In the genomic region with DNA sequence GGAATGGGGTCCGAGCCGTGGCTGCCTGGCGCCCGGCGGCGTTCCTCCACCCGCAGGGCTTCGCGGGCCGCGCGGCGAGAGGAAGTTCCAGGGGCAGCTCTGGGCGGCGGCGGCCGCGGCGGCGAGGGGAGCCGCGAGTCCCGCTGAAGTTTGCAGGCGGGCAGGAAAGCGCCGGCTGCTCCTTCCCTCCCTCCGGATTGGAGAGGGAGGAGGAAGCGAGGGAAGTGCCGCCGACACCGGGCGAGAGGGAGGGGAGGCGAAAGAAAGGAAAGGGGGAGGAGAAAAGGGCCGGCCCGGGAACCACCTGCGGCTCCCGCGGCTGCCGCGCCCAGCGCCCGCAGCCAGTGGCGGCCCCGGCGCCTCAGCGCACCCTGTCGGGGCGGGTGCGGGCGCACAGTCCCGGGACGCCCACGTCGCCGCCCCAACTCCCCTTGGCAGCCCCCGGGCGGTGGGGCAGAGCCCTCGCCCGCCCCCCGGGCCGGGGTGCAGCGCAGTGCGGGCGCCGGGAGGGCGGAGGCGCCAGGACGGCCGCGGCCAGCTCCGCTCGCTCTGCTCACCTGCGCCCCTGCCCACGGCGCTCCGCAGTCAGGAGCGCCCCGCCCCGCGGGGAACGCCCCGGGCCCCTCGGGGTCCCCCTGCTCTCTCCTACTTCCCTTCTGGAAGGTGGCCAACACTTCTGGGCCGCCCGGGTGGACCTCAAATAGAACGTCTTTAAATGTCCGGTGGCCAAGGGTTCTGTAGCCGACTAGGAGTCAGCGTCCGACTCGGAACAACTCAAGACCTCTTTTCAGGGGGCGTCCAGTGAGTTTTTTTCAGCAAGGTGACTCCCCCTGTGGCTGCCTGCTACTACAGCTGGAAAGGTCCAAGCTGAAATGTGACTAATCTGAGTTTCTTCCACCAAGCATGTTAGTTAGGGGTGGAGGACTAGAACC, we compare ENCODE assay signal across 1 cellular context.
TF ChIP-seq lines count a peak whose summit lies in the region.

No MANE protein-coding gene starts in this region.

TF ChIP-seq in WTC11, 78 proteins besides CTCF, POLR2A, EP300 and RAD21 (continued from another document):
- TF ChIP-seq, protein P1, sequence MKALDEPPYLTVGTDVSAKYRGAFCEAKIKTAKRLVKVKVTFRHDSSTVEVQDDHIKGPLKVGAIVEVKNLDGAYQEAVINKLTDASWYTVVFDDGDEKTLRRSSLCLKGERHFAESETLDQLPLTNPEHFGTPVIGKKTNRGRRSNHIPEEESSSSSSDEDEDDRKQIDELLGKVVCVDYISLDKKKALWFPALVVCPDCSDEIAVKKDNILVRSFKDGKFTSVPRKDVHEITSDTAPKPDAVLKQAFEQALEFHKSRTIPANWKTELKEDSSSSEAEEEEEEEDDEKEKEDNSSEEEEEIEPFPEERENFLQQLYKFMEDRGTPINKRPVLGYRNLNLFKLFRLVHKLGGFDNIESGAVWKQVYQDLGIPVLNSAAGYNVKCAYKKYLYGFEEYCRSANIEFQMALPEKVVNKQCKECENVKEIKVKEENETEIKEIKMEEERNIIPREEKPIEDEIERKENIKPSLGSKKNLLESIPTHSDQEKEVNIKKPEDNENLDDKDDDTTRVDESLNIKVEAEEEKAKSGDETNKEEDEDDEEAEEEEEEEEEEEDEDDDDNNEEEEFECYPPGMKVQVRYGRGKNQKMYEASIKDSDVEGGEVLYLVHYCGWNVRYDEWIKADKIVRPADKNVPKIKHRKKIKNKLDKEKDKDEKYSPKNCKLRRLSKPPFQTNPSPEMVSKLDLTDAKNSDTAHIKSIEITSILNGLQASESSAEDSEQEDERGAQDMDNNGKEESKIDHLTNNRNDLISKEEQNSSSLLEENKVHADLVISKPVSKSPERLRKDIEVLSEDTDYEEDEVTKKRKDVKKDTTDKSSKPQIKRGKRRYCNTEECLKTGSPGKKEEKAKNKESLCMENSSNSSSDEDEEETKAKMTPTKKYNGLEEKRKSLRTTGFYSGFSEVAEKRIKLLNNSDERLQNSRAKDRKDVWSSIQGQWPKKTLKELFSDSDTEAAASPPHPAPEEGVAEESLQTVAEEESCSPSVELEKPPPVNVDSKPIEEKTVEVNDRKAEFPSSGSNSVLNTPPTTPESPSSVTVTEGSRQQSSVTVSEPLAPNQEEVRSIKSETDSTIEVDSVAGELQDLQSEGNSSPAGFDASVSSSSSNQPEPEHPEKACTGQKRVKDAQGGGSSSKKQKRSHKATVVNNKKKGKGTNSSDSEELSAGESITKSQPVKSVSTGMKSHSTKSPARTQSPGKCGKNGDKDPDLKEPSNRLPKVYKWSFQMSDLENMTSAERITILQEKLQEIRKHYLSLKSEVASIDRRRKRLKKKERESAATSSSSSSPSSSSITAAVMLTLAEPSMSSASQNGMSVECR (CRISPR knock-in tag; IDR thresholded peaks at IDR 0.05; ENCODE audit: borderline replicate concordance): no peak
- peak; percentile 66 for TF ChIP-seq ZNF423 (CRISPR knock-in tag; IDR thresholded peaks at IDR 0.05)
- TF ChIP-seq, protein P2, sequence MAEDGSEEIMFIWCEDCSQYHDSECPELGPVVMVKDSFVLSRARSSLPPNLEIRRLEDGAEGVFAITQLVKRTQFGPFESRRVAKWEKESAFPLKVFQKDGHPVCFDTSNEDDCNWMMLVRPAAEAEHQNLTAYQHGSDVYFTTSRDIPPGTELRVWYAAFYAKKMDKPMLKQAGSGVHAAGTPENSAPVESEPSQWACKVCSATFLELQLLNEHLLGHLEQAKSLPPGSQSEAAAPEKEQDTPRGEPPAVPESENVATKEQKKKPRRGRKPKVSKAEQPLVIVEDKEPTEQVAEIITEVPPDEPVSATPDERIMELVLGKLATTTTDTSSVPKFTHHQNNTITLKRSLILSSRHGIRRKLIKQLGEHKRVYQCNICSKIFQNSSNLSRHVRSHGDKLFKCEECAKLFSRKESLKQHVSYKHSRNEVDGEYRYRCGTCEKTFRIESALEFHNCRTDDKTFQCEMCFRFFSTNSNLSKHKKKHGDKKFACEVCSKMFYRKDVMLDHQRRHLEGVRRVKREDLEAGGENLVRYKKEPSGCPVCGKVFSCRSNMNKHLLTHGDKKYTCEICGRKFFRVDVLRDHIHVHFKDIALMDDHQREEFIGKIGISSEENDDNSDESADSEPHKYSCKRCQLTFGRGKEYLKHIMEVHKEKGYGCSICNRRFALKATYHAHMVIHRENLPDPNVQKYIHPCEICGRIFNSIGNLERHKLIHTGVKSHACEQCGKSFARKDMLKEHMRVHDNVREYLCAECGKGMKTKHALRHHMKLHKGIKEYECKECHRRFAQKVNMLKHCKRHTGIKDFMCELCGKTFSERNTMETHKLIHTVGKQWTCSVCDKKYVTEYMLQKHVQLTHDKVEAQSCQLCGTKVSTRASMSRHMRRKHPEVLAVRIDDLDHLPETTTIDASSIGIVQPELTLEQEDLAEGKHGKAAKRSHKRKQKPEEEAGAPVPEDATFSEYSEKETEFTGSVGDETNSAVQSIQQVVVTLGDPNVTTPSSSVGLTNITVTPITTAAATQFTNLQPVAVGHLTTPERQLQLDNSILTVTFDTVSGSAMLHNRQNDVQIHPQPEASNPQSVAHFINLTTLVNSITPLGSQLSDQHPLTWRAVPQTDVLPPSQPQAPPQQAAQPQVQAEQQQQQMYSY (CRISPR knock-in tag; IDR thresholded peaks at IDR 0.05): no peak
- TF ChIP-seq EMX1 (CRISPR knock-in tag; IDR thresholded peaks at IDR 0.05): 0 out of 2 replicates have a peak, but pooled peaks have one; percentile 42
- TF ChIP-seq HMGA2 (CRISPR knock-in tag; IDR thresholded peaks at IDR 0.05): no peak
- 0 out of 2 replicates have a peak, but pooled peaks have one; percentile 61 for TF ChIP-seq ZBTB21 (CRISPR knock-in tag; IDR thresholded peaks at IDR 0.05; ENCODE audit: borderline replicate concordance)
- TF ChIP-seq ZNF138 (CRISPR knock-in tag; conservative IDR thresholded peaks at IDR 0.05): no peak
- TF ChIP-seq ZNF121 (CRISPR knock-in tag; IDR thresholded peaks at IDR 0.05): no peak
- TF ChIP-seq, protein P3, sequence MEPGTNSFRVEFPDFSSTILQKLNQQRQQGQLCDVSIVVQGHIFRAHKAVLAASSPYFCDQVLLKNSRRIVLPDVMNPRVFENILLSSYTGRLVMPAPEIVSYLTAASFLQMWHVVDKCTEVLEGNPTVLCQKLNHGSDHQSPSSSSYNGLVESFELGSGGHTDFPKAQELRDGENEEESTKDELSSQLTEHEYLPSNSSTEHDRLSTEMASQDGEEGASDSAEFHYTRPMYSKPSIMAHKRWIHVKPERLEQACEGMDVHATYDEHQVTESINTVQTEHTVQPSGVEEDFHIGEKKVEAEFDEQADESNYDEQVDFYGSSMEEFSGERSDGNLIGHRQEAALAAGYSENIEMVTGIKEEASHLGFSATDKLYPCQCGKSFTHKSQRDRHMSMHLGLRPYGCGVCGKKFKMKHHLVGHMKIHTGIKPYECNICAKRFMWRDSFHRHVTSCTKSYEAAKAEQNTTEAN (CRISPR knock-in tag; IDR thresholded peaks at IDR 0.05): no peak
- no peak for TF ChIP-seq NR2C2 (CRISPR knock-in tag; IDR thresholded peaks at IDR 0.05)
- no peak for TF ChIP-seq TEAD4 (CRISPR knock-in tag; IDR thresholded peaks at IDR 0.05)
- no peak for TF ChIP-seq ZNF396 (CRISPR knock-in tag; IDR thresholded peaks at IDR 0.05; ENCODE audit: borderline replicate concordance)
